8 cellular contexts compared by ENCODE assay signal in the genomic region with DNA sequence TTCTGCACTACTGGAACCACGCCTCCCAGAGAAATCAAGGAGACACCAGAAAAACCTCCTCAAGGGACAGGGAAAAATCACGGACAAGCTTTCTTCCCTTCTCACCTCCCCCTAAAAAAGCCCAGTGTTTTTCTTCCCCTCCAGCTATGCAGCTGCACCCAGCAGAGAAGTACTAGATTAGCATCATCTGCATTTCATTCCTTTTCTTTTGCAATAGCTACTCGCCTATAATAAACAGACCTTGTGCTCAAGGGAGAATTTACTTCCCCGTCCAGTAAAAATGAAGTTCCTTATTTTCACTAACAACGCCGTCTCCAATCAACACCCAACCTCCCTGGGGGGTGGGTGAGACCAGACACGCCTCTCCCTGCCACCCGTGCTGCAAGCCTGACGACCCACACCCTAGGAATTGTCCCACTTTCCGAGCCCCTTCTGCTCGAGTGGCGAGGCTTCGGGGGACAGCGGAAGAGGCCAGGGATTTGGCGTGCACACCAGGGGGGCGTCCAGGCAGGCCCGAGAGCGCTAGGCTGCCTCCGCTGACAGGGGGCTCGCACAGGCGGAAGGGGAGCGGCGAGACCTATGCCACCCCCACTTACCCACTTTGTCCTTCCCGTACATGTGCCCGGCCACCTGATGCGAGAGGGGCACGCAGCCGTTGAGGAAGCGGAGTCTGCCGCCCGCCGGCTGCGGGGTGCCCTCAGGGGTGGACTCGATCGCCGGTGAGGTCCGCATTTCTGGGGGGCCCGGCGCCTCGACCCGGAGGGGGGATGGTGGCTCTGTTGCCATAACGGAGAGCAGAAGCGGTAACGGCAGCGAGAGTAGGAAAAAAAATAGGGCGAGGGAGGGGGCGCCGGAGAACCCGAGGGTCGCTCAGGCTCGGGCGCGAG. TPM values are rescaled to one million over a fixed set of nuclear protein-coding genes. Genes with fewer than 3 reads are reported as not detected.
DNase-seq lines count a peak whose midpoint lies in the region; ATAC-seq and TF ChIP-seq lines count a peak whose summit lies in the region.

No MANE protein-coding gene starts in this region.

- TF ChIP-seq CTCF in RWPE2 (IDR thresholded peaks at IDR 0.05; ENCODE audit: poor library complexity, severe bottlenecking), result no peak

- H3K9me3 Mint-ChIP-seq in activated naive CD8-positive, alpha-beta T cell (ENCODE audit: low read depth), result no peaks in the 10 kb centered on the region

- no peaks in the 10 kb centered on the region for H3K27me3 Mint-ChIP-seq in activated naive CD8-positive, alpha-beta T cell

- H2AFZ ChIP-seq in neuron (ENCODE audit: low read depth, low read length), result peak overlapping the region; percentile 96

- peak overlapping the region; percentile 61 for H3K4me3 ChIP-seq in RWPE2 (ENCODE audit: severe bottlenecking)
- H3K4me3 ChIP-seq in neuron (ENCODE audit: low read length), result peak overlapping the region; percentile 81
- peak overlapping the region; percentile 80 for H3K4me3 ChIP-seq in urinary bladder (ENCODE audit: low read depth, low read length)

- DNase-seq in NCI-H345 (lab: John Stamatoyannopoulos, UW) (peak; percentile 36), NCI-H345 treated with DMSO at 0.1 percent for 48 hours (lab: John Stamatoyannopoulos, UW; ENCODE audit: unreplicated experiment) (no peak), RWPE2 (ENCODE audit: low spot score) (peak; percentile 64), glomerular visceral epithelial cell (ENCODE audit: extremely low spot score) (peak; percentile 51)

- H3K36me3 Mint-ChIP-seq in activated naive CD8-positive, alpha-beta T cell, result no peaks in the 10 kb centered on the region

- no peaks in the 10 kb centered on the region for H3K36me3 ChIP-seq in RWPE2 (ENCODE audit: low read depth)
- no peaks in the 10 kb centered on the region for H3K36me3 ChIP-seq in neuron (ENCODE audit: insufficient read depth, low read length)
- no peaks in the 10 kb centered on the region for H3K36me3 ChIP-seq in urinary bladder (ENCODE audit: insufficient read depth)

- H3K27ac Mint-ChIP-seq in activated naive CD8-positive, alpha-beta T cell, result peak overlapping the region; percentile 93

- H3K4me3 Mint-ChIP-seq in activated naive CD8-positive, alpha-beta T cell, result peak overlapping the region; percentile 96

- under 1% methylated on average over 53 of the region's 53 CpGs for WGBS in urinary bladder

- peak; percentile 17 for ATAC-seq in HG03045 (IDR thresholded peaks at IDR 0.05; ENCODE audit: unreplicated experiment)
- ATAC-seq in RWPE2 (ENCODE audit: low read depth), result peak; percentile 1; the same call in 1 of the 3 replicates

- H3K27ac ChIP-seq in RWPE2 (ENCODE audit: poor library complexity, severe bottlenecking), result peak overlapping the region; percentile 89
- H3K27ac ChIP-seq in urinary bladder (ENCODE audit: low read depth), result peak overlapping the region; percentile 97

- H3K4me1 Mint-ChIP-seq in activated naive CD8-positive, alpha-beta T cell (ENCODE audit: low read depth), result peaks cover 47% of the 10 kb centered on the region

- H3K27me3 ChIP-seq in RWPE2 (ENCODE audit: insufficient read depth, poor library complexity, severe bottlenecking) (no peaks in the 10 kb centered on the region), neuron (ENCODE audit: insufficient read depth, low read length) (no peaks in the 10 kb centered on the region)

- peaks cover 14% of the 10 kb centered on the region for H3K4me1 ChIP-seq in RWPE2 (ENCODE audit: insufficient read depth, poor library complexity, severe bottlenecking)
- H3K4me1 ChIP-seq in neuron (ENCODE audit: insufficient read depth, low read length), result peaks cover 29% of the 10 kb centered on the region
- no peaks in the 10 kb centered on the region for H3K4me1 ChIP-seq in urinary bladder (ENCODE audit: insufficient read depth)

- no peaks in the 10 kb centered on the region for H3K9me3 ChIP-seq in RWPE2 (ENCODE audit: severe bottlenecking)
- H3K9me3 ChIP-seq in neuron (ENCODE audit: low read length), result no peaks in the 10 kb centered on the region

RNA-seq across cellular contexts. Expression of a gene that starts 0.6 kb away (rescaled TPM):
- 14.8 TPM for total RNA-seq in urinary bladder
- 3.0 TPM for polyA plus RNA-seq in urinary bladder

RNA-seq across cellular contexts. Expression of a gene that starts 1.9 kb away (rescaled TPM):
- 22.9 TPM for total RNA-seq in urinary bladder
- 44.3 TPM for polyA plus RNA-seq in urinary bladder
